Comparison of ENCODE assay signal across 11 cellular contexts in genomic region chr1:209411491-209411929, GRCh38.
DNase-seq lines count a peak whose midpoint lies in the region; FAIRE-seq and TF ChIP-seq lines count a peak whose summit lies in the region.
"Had no signal": no experiment of that assay in that cellular context is flagged by ENCODE, and none has a peak within 500 bp of the region (broad histone marks: within the 10 kb centered on the region; RNA-seq: fewer than 3 reads in every experiment).

No MANE protein-coding gene starts in this region.

- H3K4me1 ChIP-seq in neural progenitor cell, result peaks cover 17% of the 10 kb centered on the region

- H3K36me3 Mint-ChIP-seq in neural progenitor cell, result no peaks in the 10 kb centered on the region

- H3K9me3 ChIP-seq in neural progenitor cell (ENCODE audit: low read depth), result no peaks in the 10 kb centered on the region

- H4K20me1 ChIP-seq in neural progenitor cell (ENCODE audit: low read depth), result no peaks in the 10 kb centered on the region

- H3K4me1 Mint-ChIP-seq in neural progenitor cell, result peaks cover 10% of the 10 kb centered on the region

- H2AFZ ChIP-seq in neural progenitor cell (replicated peaks), result peak overlapping the region; percentile 83

- no peak overlapping the region for H3K4me2 ChIP-seq in neural progenitor cell

- no peaks in the 10 kb centered on the region for H3K36me3 ChIP-seq in neural progenitor cell

- TF ChIP-seq CTCF in fibroblast of mammary gland (conservative IDR thresholded peaks at IDR 0.05; ENCODE audit: control insufficient read depth, insufficient read depth, low read depth, low read length), result no peak
- no peak for TF ChIP-seq CTCF in neural progenitor cell (IDR thresholded peaks at IDR 0.05)
- TF ChIP-seq CTCF in GM10248 (IDR thresholded peaks at IDR 0.05; ENCODE audit: control extremely low read depth, extremely low read depth, low read depth, missing control alignments), result no peak

- H3K27ac ChIP-seq in neural progenitor cell, result no peak overlapping the region

- peak; percentile 84 for DNase-seq in CD1c-positive myeloid dendritic cell (ENCODE audit: extremely low spot score)
- peak; percentile 87 for DNase-seq in NOMO-1 treated with dmso at 0.1 percent for 144 hours (lab: John Stamatoyannopoulos, UW; ENCODE audit: unreplicated experiment)
- DNase-seq in fibroblast of mammary gland (ENCODE audit: low read depth), result peak; percentile 49
- DNase-seq in neural progenitor cell (ENCODE audit: low spot score), result no peak
- no peak for DNase-seq in GM19239 (ENCODE audit: insufficient read length, low spot score)
- no peak for DNase-seq in GM12891 (ENCODE audit: insufficient read length, low spot score)
- DNase-seq in GM10248 (ENCODE audit: extremely low spot score), result no peak
- DNase-seq in NCI-H526 treated with DMSO at 0.1 percent for 48 hours (lab: John Stamatoyannopoulos, UW), result no peak
- DNase-seq: Kasumi-1; RPMI8226; stimulated activated CD4-positive, alpha-beta T cell treated with anti-CD3 and anti-CD28 coated beads, Interleukin-4, amount 100 ng/mL, for 1 hour had no signal

- POLR2A ChIA-PET in GM10248 (lab: Yijun Ruan, JAX), result no interaction called here

- H3K79me2 ChIP-seq in neural progenitor cell (ENCODE audit: low read depth), result no peaks in the 10 kb centered on the region

- no peak overlapping the region for H3K9ac ChIP-seq in neural progenitor cell

- H3K27me3 ChIP-seq in neural progenitor cell, result no peaks in the 10 kb centered on the region

- FAIRE-seq in GM19239 (lab: Jason Lieb, UNC) (no peak), GM12891 (lab: Jason Lieb, UNC) (no peak)

- H3F3A ChIP-seq in neural progenitor cell (ENCODE audit: low read depth), result no peaks in the 10 kb centered on the region

- H3K9me3 Mint-ChIP-seq in neural progenitor cell, result no peaks in the 10 kb centered on the region

- no peak for TF ChIP-seq POLR2A in GM12891 (IDR thresholded peaks at IDR 0.05; ENCODE audit: low read depth, low read length)

- H3K4me3 ChIP-seq in fibroblast of mammary gland (ENCODE audit: control insufficient read depth, low read depth, low read length) (no peak overlapping the region), neural progenitor cell (no peak overlapping the region)

- H3K4me3 Mint-ChIP-seq in neural progenitor cell, result no peak overlapping the region

- H3K27ac Mint-ChIP-seq in neural progenitor cell, result no peak overlapping the region

- H3K27me3 Mint-ChIP-seq in neural progenitor cell (ENCODE audit: insufficient read depth, low read depth), result peaks cover 7% of the 10 kb centered on the region

- CTCF ChIA-PET in GM10248 (lab: Yijun Ruan, JAX), result no interaction called here

TF ChIP-seq in GM12891, 5 proteins besides CTCF, POLR2A, EP300 and RAD21:
- TF ChIP-seq SPI1 (IDR thresholded peaks at IDR 0.05; ENCODE audit: low read depth, low read length) (no peak), TAF1 (IDR thresholded peaks at IDR 0.05; ENCODE audit: low read depth, low read length) (no peak), POU2F2 (IDR thresholded peaks at IDR 0.05; ENCODE audit: low read depth, low read length) (no peak), POLR2AphosphoS5 (IDR thresholded peaks at IDR 0.05; ENCODE audit: low read depth, low read length) (no peak), PAX5 (IDR thresholded peaks at IDR 0.05; ENCODE audit: insufficient read depth, low read length, severe bottlenecking) (no peak)

Comparison
In these comparisons a context has a peak if more than half of its experiments do, and no peak if none do; other contexts are left out.
1. DNase-seq: peak in CD1c-positive myeloid dendritic cell (single experiment), NOMO-1 treated with dmso at 0.1 percent for 144 hours (single experiment) and fibroblast of mammary gland (single experiment); none in neural progenitor cell (single experiment), GM19239 (single experiment), GM12891 (single experiment), GM10248 (single experiment) and NCI-H526 treated with DMSO at 0.1 percent for 48 hours (single experiment).